Comparison of ENCODE assay signal across 1 cellular context in the genomic region with DNA sequence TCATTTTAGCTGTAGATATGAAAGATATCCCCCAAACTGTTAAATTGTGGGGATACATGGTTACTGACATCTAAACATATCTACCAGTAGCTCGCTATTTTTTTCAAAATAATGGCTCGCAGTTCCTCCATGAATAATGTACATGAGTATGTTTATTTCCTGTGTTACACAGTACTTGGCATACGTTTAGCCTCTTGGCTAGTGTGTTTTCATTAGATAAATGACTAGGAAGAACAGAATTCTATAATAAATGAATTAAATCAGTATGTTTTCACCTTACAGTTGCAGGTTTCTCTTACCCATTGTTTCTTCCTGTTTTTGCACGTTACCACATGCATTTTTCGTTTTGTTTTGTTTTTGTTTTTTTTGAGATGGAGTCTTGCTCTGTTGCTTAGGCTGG.
TF ChIP-seq lines count a peak whose summit lies in the region.

No MANE protein-coding gene starts in this region.

TF ChIP-seq in GM12878, 131 proteins besides CTCF, POLR2A, EP300 and RAD21:
- TF ChIP-seq WRNIP1 (IDR thresholded peaks at IDR 0.05; ENCODE audit: borderline replicate concordance, low read depth, low read length) (no peak), E4F1 (IDR thresholded peaks at IDR 0.05; ENCODE audit: borderline replicate concordance, partially characterized antibody) (no peak), CBFB (IDR thresholded peaks at IDR 0.05; ENCODE audit: low read depth) (no peak), CEBPB (IDR thresholded peaks at IDR 0.05; ENCODE audit: borderline replicate concordance in 1 of 2, low read depth in 2 of 2, low read length in 2 of 2) (no peak), CBX3 (IDR thresholded peaks at IDR 0.05; ENCODE audit: borderline replicate concordance, low read depth) (no peak), CREB1 (IDR thresholded peaks at IDR 0.05; ENCODE audit: low read depth) (no peak), MAX (IDR thresholded peaks at IDR 0.05; ENCODE audit: low read depth, low read length) (no peak), FOXK2 (IDR thresholded peaks at IDR 0.05) (no peak), ZNF622 (IDR thresholded peaks at IDR 0.05) (no peak), ZNF217 (IDR thresholded peaks at IDR 0.05) (no peak), KLF5 (IDR thresholded peaks at IDR 0.05; ENCODE audit: partially characterized antibody) (no peak), PAX8 (IDR thresholded peaks at IDR 0.05) (no peak), BHLHE40 (IDR thresholded peaks at IDR 0.05; ENCODE audit: borderline replicate concordance in 1 of 2, low read depth in 2 of 2, low read length in 1 of 2) (no peak), MYC (IDR thresholded peaks at IDR 0.05; ENCODE audit: insufficient read depth, insufficient read length, insufficient replicate concordance, low read length, severe bottlenecking) (no peak), ZBED1 (IDR thresholded peaks at IDR 0.05; ENCODE audit: borderline replicate concordance) (no peak)
- TF ChIP-seq, protein P1, sequence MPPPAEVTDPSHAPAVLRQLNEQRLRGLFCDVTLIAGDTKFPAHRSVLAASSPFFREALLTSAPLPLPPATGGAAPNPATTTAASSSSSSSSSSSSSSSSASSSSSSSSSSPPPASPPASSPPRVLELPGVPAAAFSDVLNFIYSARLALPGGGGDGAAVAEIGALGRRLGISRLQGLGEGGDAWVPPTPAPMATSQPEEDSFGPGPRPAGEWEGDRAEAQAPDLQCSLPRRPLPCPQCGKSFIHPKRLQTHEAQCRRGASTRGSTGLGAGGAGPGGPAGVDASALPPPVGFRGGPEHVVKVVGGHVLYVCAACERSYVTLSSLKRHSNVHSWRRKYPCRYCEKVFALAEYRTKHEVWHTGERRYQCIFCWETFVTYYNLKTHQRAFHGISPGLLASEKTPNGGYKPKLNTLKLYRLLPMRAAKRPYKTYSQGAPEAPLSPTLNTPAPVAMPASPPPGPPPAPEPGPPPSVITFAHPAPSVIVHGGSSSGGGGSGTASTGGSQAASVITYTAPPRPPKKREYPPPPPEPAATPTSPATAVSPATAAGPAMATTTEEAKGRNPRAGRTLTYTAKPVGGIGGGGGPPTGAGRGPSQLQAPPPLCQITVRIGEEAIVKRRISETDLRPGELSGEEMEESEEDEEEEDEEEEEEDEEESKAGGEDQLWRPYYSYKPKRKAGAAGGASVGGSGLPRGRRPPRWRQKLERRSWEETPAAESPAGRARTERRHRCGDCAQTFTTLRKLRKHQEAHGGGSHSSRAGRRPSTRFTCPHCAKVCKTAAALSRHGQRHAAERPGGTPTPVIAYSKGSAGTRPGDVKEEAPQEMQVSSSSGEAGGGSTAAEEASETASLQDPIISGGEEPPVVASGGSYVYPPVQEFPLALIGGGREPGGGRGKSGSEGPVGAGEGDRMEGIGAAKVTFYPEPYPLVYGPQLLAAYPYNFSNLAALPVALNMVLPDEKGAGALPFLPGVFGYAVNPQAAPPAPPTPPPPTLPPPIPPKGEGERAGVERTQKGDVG (CRISPR knock-in tag; IDR thresholded peaks at IDR 0.05): no peak
